Comparison of ENCODE assay signal across 28 cellular contexts in the genomic region with DNA sequence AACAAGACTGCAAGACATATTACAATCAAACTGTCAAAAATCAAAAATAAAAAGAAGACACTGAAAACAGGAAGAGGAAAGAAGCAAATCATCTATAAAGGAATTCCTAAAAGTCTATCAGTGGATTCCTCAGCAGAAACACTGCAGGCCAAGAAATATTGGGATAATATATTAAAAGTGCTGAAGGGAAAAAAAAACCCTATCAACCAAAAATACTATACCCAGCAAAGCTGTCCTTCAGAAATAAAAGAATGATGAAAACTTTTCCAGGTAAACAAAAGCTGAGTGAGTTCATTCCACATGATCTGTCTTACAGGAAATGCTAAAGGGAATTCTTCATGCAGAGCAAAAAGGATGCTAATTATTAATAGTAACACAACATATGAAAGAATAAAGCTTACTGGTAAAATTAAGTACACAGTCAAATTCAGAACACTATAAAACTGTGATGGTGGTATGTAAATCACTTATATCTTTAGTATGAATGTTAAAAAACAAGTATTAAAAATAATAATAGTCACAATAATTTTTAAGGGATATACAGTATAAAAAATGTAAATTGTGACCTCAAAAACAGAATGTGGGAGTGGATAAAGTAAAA.
"Had no signal": no experiment of that assay in that cellular context is flagged by ENCODE, and none has a peak within 500 bp of the region (broad histone marks: within the 10 kb centered on the region; RNA-seq: fewer than 3 reads in every experiment).

No MANE protein-coding gene starts in this region.

- H3K27me3 Mint-ChIP-seq: type B pancreatic cell had no signal

- H3K4me3 ChIP-seq: stomach, suprapubic skin, thoracic aorta, thyroid gland, tibial artery, tibial nerve, transverse colon, upper lobe of left lung, upper lobe of right lung, uterus, vagina had no signal

- H3K27ac ChIP-seq: stomach, suprapubic skin, thoracic aorta, thyroid gland, tibial artery, tibial nerve, transverse colon, upper lobe of left lung, upper lobe of right lung, uterus, vagina had no signal

- FAIRE-seq: urothelium cell line had no signal

- H3K27me3 ChIP-seq: stomach, suprapubic skin, thyroid gland, tibial artery, tibial nerve, transverse colon, upper lobe of left lung, upper lobe of right lung, uterus, vagina had no signal

- H3K36me3 Mint-ChIP-seq: stimulated activated effector memory CD8-positive, alpha-beta T cell treated with anti-CD3 and anti-CD28 coated beads, Interleukin-12 subunit alpha, Interleukin-12 subunit beta, amount 100 ng/mL, for 72 hours; type B pancreatic cell had no signal

- H3K36me3 ChIP-seq: stomach, suprapubic skin, thoracic aorta, thyroid gland, tibial artery, tibial nerve, transverse colon, upper lobe of left lung, upper lobe of right lung, vagina had no signal

- H3K4me1 ChIP-seq: stomach, suprapubic skin, thyroid gland, tibial artery, tibial nerve, transverse colon, upper lobe of left lung, upper lobe of right lung, uterus, vagina had no signal

- H3K4me1 Mint-ChIP-seq: stimulated activated memory B cell treated with anti-CD40 and anti-IgM and Interleukin-4, amounts not matched to agents 10 μg/mL and 1 μg/mL and 100 μg/mL, for 72 hours; stimulated activated naive B cell treated with anti-CD40 and anti-IgM and Interleukin-4, amounts not matched to agents 10 μg/mL and 1 μg/mL and 100 μg/mL, for 72 hours; stimulated activated naive CD8-positive, alpha-beta T cell treated with anti-CD3 and anti-CD28 coated beads, Interleukin-15, amount 100 ng/mL, for 72 hours had no signal

- DNase-seq: stimulated activated CD4-positive, alpha-beta T cell treated with anti-CD3 and anti-CD28 coated beads, Interleukin-2, amount 100 ng/mL, for 48 hours; stimulated activated CD4-positive, alpha-beta T cell treated with anti-CD3 and anti-CD28 coated beads, Interleukin-4, amount 100 ng/mL, for 1 hour; stimulated activated CD4-positive, alpha-beta T cell treated with anti-CD3 and anti-CD28 coated beads, Interleukin-4, amount 100 ng/mL, for 24 hours; stimulated activated CD4-positive, alpha-beta T cell treated with anti-CD3 and anti-CD28 coated beads, Interleukin-4, amount 100 ng/mL, for 4 hours; stimulated activated CD8-positive, alpha-beta memory T cell treated with anti-CD3 and anti-CD28 coated beads, Interleukin-4, amount 100 ng/mL, for 48 hours; stimulated activated naive B cell treated with anti-CD40 and anti-IgM and Interleukin-4, amounts not matched to agents 10 μg/mL and 1 μg/mL and 100 μg/mL, for 72 hours; stimulated activated naive CD4-positive, alpha-beta T cell; stimulated activated naive CD4-positive, alpha-beta T cell treated with Interleukin-2 at 50 U/mL for 16 hours; stimulated activated naive CD8-positive, alpha-beta T cell treated with anti-CD3 and anti-CD28 coated beads, Interleukin-15, amount 100 ng/mL, for 72 hours; stimulated activated naive CD8-positive, alpha-beta T cell treated with anti-CD3 and anti-CD28 coated beads, Interleukin-15, Interleukin-2, amounts not matched to agents 100 U/mL and 50 U/mL, for 24 hours; stomach; substantia nigra; thyroid gland; tibial artery; transverse colon; trophoblast cell; upper lobe of left lung; upper lobe of right lung; uterus had no signal

- H3K4me3 Mint-ChIP-seq: stimulated activated effector memory CD8-positive, alpha-beta T cell treated with anti-CD3 and anti-CD28 coated beads, Interleukin-12 subunit alpha, Interleukin-12 subunit beta, amount 100 ng/mL, for 72 hours; stimulated activated memory B cell treated with anti-CD40 and anti-IgM and Interleukin-4, amounts not matched to agents 10 μg/mL and 1 μg/mL and 100 μg/mL, for 72 hours; stimulated activated naive B cell treated with anti-CD40 and anti-IgM and Interleukin-4, amounts not matched to agents 10 μg/mL and 1 μg/mL and 100 μg/mL, for 72 hours; stimulated activated naive CD8-positive, alpha-beta T cell treated with anti-CD3 and anti-CD28 coated beads, Interleukin-15, amount 100 ng/mL, for 72 hours; stimulated activated naive CD8-positive, alpha-beta T cell treated with anti-CD3 and anti-CD28 coated beads, Interleukin-15, Interleukin-2, amounts not matched to agents 100 ng/mL and 50 ng/mL, for 24 hours; type B pancreatic cell had no signal

- ATAC-seq: stimulated activated effector memory CD8-positive, alpha-beta T cell treated with anti-CD3 and anti-CD28 coated beads, Interleukin-12 subunit alpha, Interleukin-12 subunit beta, amount 100 ng/mL, for 72 hours; stimulated activated memory B cell treated with anti-CD40 and anti-IgM and Interleukin-4, amounts not matched to agents 10 μg/mL and 1 μg/mL and 100 μg/mL, for 72 hours; stimulated activated naive B cell treated with anti-CD40 and anti-IgM and Interleukin-4, amounts not matched to agents 10 μg/mL and 1 μg/mL and 100 μg/mL, for 72 hours; stimulated activated naive CD8-positive, alpha-beta T cell treated with anti-CD3 and anti-CD28 coated beads, Interleukin-15, amount 100 ng/mL, for 72 hours; stimulated activated naive CD8-positive, alpha-beta T cell treated with anti-CD3 and anti-CD28 coated beads, Interleukin-15, Interleukin-2, amounts not matched to agents 100 U/mL and 50 U/mL, for 24 hours; upper lobe of right lung had no signal

- H3K27ac Mint-ChIP-seq: stimulated activated effector memory CD8-positive, alpha-beta T cell treated with anti-CD3 and anti-CD28 coated beads, Interleukin-12 subunit alpha, Interleukin-12 subunit beta, amount 100 ng/mL, for 72 hours; stimulated activated memory B cell treated with anti-CD40 and anti-IgM and Interleukin-4, amounts not matched to agents 10 μg/mL and 1 μg/mL and 100 μg/mL, for 72 hours; stimulated activated naive B cell treated with anti-CD40 and anti-IgM and Interleukin-4, amounts not matched to agents 10 μg/mL and 1 μg/mL and 100 μg/mL, for 72 hours; stimulated activated naive CD8-positive, alpha-beta T cell treated with anti-CD3 and anti-CD28 coated beads, Interleukin-15, amount 100 ng/mL, for 72 hours; stimulated activated naive CD8-positive, alpha-beta T cell treated with anti-CD3 and anti-CD28 coated beads, Interleukin-15, Interleukin-2, amounts not matched to agents 100 ng/mL and 50 ng/mL, for 24 hours; type B pancreatic cell had no signal

- H3K9me3 ChIP-seq: thyroid gland, vagina had no signal
